Comparison of ENCODE assay signal across 6 cellular contexts in the genomic region with DNA sequence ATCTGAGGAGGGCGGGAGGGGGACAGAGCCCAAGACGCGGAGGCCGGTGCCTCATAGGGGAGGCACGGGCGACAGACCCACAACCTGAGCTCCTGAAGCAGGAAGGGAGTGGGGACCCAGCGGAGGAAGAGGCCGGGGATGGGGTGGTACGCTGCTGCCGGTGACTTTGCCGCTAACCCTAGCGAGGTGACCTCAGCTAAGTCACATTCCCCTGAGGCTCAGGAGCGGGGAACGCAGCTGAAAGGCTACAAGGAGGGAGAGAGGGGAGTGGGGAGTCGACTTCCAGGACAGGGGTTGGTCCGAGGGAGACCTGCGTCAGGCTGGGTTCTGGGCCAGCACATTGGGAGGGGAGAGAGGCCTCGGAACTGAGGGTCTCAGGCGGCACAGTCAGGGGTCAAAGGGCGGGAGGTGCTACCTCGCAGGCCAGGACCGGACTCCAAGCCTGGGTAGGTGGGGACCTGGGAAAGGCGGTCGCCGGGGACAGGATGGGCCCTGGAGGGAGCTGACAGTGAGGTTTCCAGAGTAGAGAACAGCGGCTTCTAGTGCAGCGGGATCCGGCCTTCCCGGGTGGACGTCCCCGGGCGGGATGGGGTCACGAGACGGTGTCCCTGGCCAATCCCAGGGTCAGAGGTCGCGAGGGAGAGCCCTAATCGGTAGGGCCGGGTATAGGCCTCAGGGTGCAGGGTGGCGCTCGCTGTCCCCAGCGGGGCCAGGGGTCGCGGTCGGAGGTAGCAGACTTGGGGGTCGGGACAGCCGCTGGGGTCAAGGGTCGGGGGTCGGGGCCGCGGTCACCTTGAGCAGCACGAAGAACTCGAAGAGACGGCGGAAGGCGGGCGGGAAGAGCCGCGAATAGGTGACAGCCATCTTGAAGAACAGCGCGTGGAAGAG. TPM values are rescaled to one million over a fixed set of nuclear protein-coding genes. Genes with fewer than 3 reads are reported as not detected.
DNase-seq lines count a peak whose midpoint lies in the region; ATAC-seq and TF ChIP-seq lines count a peak whose summit lies in the region.

No MANE protein-coding gene starts in this region.

- H3K27me3 ChIP-seq in A673 (replicated peaks; ENCODE audit: insufficient read depth, low read depth, low read length, poor library complexity) (no peaks in the 10 kb centered on the region), NT2/D1 (ENCODE audit: insufficient read depth, insufficient read length) (no peaks in the 10 kb centered on the region), esophagus squamous epithelium (no peaks in the 10 kb centered on the region)

- H3K4me1 ChIP-seq in A673 (ENCODE audit: insufficient read depth, low read length, poor library complexity, severe bottlenecking) (peaks cover 30% of the 10 kb centered on the region), NT2/D1 (ENCODE audit: insufficient read depth, insufficient read length) (peaks cover 40% of the 10 kb centered on the region), esophagus squamous epithelium (peaks cover 49 to 70% (median 60%) of the 10 kb centered on the region in 3 donors)

- peak overlapping the region; percentile 98 for H3K9ac ChIP-seq in NT2/D1 (ENCODE audit: insufficient read length, low read depth)

- H3K9me3 ChIP-seq in A673 (ENCODE audit: low read depth, low read length, poor library complexity, severe bottlenecking) (no peaks in the 10 kb centered on the region), NT2/D1 (ENCODE audit: insufficient read depth, low read length) (no peaks in the 10 kb centered on the region), esophagus squamous epithelium (no peaks in the 10 kb centered on the region)

- no peaks in the 10 kb centered on the region for H3K9me3 Mint-ChIP-seq in stimulated activated naive CD8-positive, alpha-beta T cell treated with anti-CD3 and anti-CD28 coated beads, Interleukin-15, amount 100 ng/mL, for 72 hours

- peak overlapping the region; percentile 96 to 97 for H3K27ac Mint-ChIP-seq in stimulated activated naive CD8-positive, alpha-beta T cell treated with anti-CD3 and anti-CD28 coated beads, Interleukin-15, amount 100 ng/mL, for 72 hours

- ATAC-seq in stimulated activated naive CD8-positive, alpha-beta T cell treated with anti-CD3 and anti-CD28 coated beads, Interleukin-15, amount 100 ng/mL, for 72 hours = no peak

- TF ChIP-seq CTCF in A673 (conservative IDR thresholded peaks at IDR 0.05; ENCODE audit: low read depth, low read length) (no peak), esophagus squamous epithelium (IDR thresholded peaks at IDR 0.05) (no peak)

- H3K36me3 ChIP-seq in A673 (ENCODE audit: insufficient read depth, low read length, poor library complexity, severe bottlenecking) (peaks cover 5% of the 10 kb centered on the region), NT2/D1 (ENCODE audit: insufficient read depth, insufficient read length, low read length) (peaks cover 42% of the 10 kb centered on the region), esophagus squamous epithelium (peaks cover 0 to 2% (median 0%) of the 10 kb centered on the region in 3 donors)

- H3K4me3 Mint-ChIP-seq in stimulated activated naive CD8-positive, alpha-beta T cell treated with anti-CD3 and anti-CD28 coated beads, Interleukin-15, amount 100 ng/mL, for 72 hours = peak overlapping the region; percentile 98

- no TSS peak for BruUV-seq in A673 (replicated peaks; lab: Mats Ljungman, UMichigan)

- H3K4me3 ChIP-seq in A673 (ENCODE audit: low read depth, low read length, poor library complexity, severe bottlenecking) (peak overlapping the region; percentile 100), NT2/D1 (ENCODE audit: insufficient read length, low read depth) (peak overlapping the region; percentile 96), esophagus squamous epithelium (peak overlapping the region; percentile 86 to 95 (median 94))

- no peak for TF ChIP-seq POLR2A in esophagus squamous epithelium (IDR thresholded peaks at IDR 0.05)

- H3K27ac ChIP-seq in A673 (ENCODE audit: low read depth, low read length, poor library complexity, severe bottlenecking) = peak overlapping the region; percentile 98
- peak overlapping the region; percentile 91 to 97 (median 96) for H3K27ac ChIP-seq in esophagus squamous epithelium

- peaks cover 58% of the 10 kb centered on the region for H3K4me1 Mint-ChIP-seq in stimulated activated naive CD8-positive, alpha-beta T cell treated with anti-CD3 and anti-CD28 coated beads, Interleukin-15, amount 100 ng/mL, for 72 hours

- 0 to 1% methylated on average over 5 to 15 of the region's 60 CpGs for WGBS in esophagus squamous epithelium, 2 donors

- POLR2A ChIA-PET in A673 (lab: Charles Lee; ENCODE audit: low non-redundant PET) = no interaction called here

- no peaks in the 10 kb centered on the region for H3K27me3 Mint-ChIP-seq in stimulated activated naive CD8-positive, alpha-beta T cell treated with anti-CD3 and anti-CD28 coated beads, Interleukin-15, amount 100 ng/mL, for 72 hours

- CTCF ChIA-PET in A673 (lab: Charles Lee) = no interaction called here

- intact Hi-C loops in A673 (cut with micrococcal nuclease; ENCODE audit: unreplicated experiment) = loop anchor here (10.0 kb wide), 3 partner anchors 85 to 225 kb away; partner anchors contain the start of genes ATP5F1D, GPX4 and MIDN
- intact Hi-C loops in esophagus squamous epithelium (cut with DNase I) = loop anchor here (5.0 kb wide), 1 partner anchor 82 kb away; the partner anchor contains the start of gene GPX4

- no peak for DNase-seq in A673 (ENCODE audit: low spot score)
- DNase-seq in NT2/D1 (ENCODE audit: low read depth, low spot score) = no peak
- no peak for DNase-seq in esophagus squamous epithelium (lab: John Stamatoyannopoulos, UW)
- DNase-seq in stimulated activated naive CD8-positive, alpha-beta T cell treated with anti-CD3 and anti-CD28 coated beads, Interleukin-15, amount 100 ng/mL, for 72 hours = no peak
- DNase-seq in SW 1271 (lab: John Stamatoyannopoulos, UW) = no peak
- no peak for DNase-seq in NCI-H2196 treated with DMSO at 0.1 percent for 48 hours (lab: John Stamatoyannopoulos, UW; ENCODE audit: unreplicated experiment)

RNA-seq across cellular contexts. Expression of gene TMEM259, which starts 0.7 kb away (rescaled TPM):
- total RNA-seq in A673 (2021) = 151 and 170 TPM in 2 replicates
- total RNA-seq in esophagus squamous epithelium = 100 to 1,000 TPM; 101 to 182 (median 146) TPM

RNA-seq across cellular contexts. Expression of gene RNU6-2, which starts 1.1 kb away (rescaled TPM):
- not detected in 2 replicates for total RNA-seq in A673 (2021)
- not detected for total RNA-seq in esophagus squamous epithelium

RNA-seq across cellular contexts. Expression of gene CNN2, which starts 6.2 kb away (rescaled TPM):
- total RNA-seq in A673 (2021) = 112 and 146 TPM in 2 replicates
- total RNA-seq in esophagus squamous epithelium = 100 to 1,000 TPM in 2 of 4 donors, 10 to 100 TPM in 2; 79.0 to 125 (median 105) TPM

RNA-seq across cellular contexts. Expression of gene ABCA7, which starts 19.7 kb away (rescaled TPM):
- 12.0 and 21.2 TPM in 2 replicates for total RNA-seq in A673 (2021)
- 10 to 100 TPM; 12.6 to 24.4 (median 18.7) TPM for total RNA-seq in esophagus squamous epithelium

RNA-seq across cellular contexts. Expression of gene GRIN3B, which starts 20.0 kb away (rescaled TPM):
- total RNA-seq in A673 (2021) (not detected in 2 replicates), esophagus squamous epithelium (not detected)
